In genomic region chr3:11846281-11847034, GRCh38 we compare ENCODE assay signal across 8 cellular contexts. TPM values are rescaled to one million over a fixed set of nuclear protein-coding genes. Genes with fewer than 3 reads are reported as not detected.
DNase-seq lines count a peak whose midpoint lies in the region; ATAC-seq and TF ChIP-seq lines count a peak whose summit lies in the region.

A gene with protein sequence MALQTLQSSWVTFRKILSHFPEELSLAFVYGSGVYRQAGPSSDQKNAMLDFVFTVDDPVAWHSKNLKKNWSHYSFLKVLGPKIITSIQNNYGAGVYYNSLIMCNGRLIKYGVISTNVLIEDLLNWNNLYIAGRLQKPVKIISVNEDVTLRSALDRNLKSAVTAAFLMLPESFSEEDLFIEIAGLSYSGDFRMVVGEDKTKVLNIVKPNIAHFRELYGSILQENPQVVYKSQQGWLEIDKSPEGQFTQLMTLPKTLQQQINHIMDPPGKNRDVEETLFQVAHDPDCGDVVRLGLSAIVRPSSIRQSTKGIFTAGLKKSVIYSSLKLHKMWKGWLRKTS (minus strand): TSS chr3:11846885. CDS start chr3:11846636, 249 bp downstream.

- H3K4me1 ChIP-seq in DOHH2 (ENCODE audit: control insufficient read depth, low read length) (peaks cover 15% of the 10 kb centered on the region), fibroblast of lung (ENCODE audit: control insufficient read depth, extremely low read depth, insufficient read depth, low read length) (no peaks in the 10 kb centered on the region)

- H3K9me3 Mint-ChIP-seq in activated T-helper 1 cell treated with anti-CD3 and anti-CD28 coated beads, Interleukin-12 subunit alpha, Interleukin-12 subunit beta, Interleukin-2, Interleukin-4 antibody, amounts not matched to agents 30 ng/mL and 10 ng/mL and 1 ng/mL, durations not matched to agents 14 hours and 24 hours and 36 hours, result no peaks in the 10 kb centered on the region
- no peaks in the 10 kb centered on the region for H3K9me3 Mint-ChIP-seq in naive thymus-derived CD8-positive, alpha-beta T cell

- intact Hi-C loops in activated T-helper 1 cell treated with anti-CD3 and anti-CD28 coated beads, Interleukin-12 subunit alpha, Interleukin-12 subunit beta, Interleukin-2, Interleukin-4 antibody, amounts not matched to agents 30 ng/mL and 10 ng/mL and 1 ng/mL, durations not matched to agents 14 hours and 24 hours and 36 hours (cut with micrococcal nuclease), result loop anchor here (1.0 to 5.0 kb wide), 12 partner anchors 26 to 1914 kb away; partner anchors contain the start of genes ATG7, CRELD1, MKRN2 and TSEN2

- H3K9ac ChIP-seq in fibroblast of lung (ENCODE audit: insufficient read depth, low read length), result peak within 1 kb of the TSS; percentile 90

- H3K79me2 ChIP-seq in DOHH2 (ENCODE audit: control insufficient read depth, low read length) (peaks cover 43% of the 10 kb centered on the region), fibroblast of lung (ENCODE audit: control insufficient read depth, insufficient read depth, low read length) (peaks cover 13% of the 10 kb centered on the region)

- H3K36me3 Mint-ChIP-seq in activated T-helper 1 cell treated with anti-CD3 and anti-CD28 coated beads, Interleukin-12 subunit alpha, Interleukin-12 subunit beta, Interleukin-2, Interleukin-4 antibody, amounts not matched to agents 30 ng/mL and 10 ng/mL and 1 ng/mL, durations not matched to agents 14 hours and 24 hours and 36 hours (ENCODE audit: low read depth), result peaks cover 18% of the 10 kb centered on the region
- peaks cover 0 to 32% (median 9%) of the 10 kb centered on the region in 3 donors for H3K36me3 Mint-ChIP-seq in naive thymus-derived CD8-positive, alpha-beta T cell

- DNase-seq in KG1 (lab: John Stamatoyannopoulos, UW) (peak; percentile 79), RKO (ENCODE audit: low spot score) (peak; percentile 94), fibroblast of lung (ENCODE audit: low read depth in 2 of 2) (peak; percentile 89 to 91)
- peak; percentile 86 for DNase-seq in activated T-helper 1 cell treated with anti-CD3 and anti-CD28 coated beads, Interleukin-12 subunit alpha, Interleukin-12 subunit beta, Interleukin-2, Interleukin-4 antibody, amounts not matched to agents 30 ng/mL and 10 ng/mL and 1 ng/mL, durations not matched to agents 14 hours and 24 hours and 36 hours (ENCODE audit: low spot score)
- peak; percentile 73 to 94 (median 86) for DNase-seq in naive thymus-derived CD8-positive, alpha-beta T cell
- DNase-seq in stimulated activated naive CD4-positive, alpha-beta T cell (lab: John Stamatoyannopoulos, UW), result peak; percentile 70 to 86 (median 79)

- no peaks in the 10 kb centered on the region for H3K9me2 ChIP-seq in DOHH2 (replicated peaks; ENCODE audit: control insufficient read depth, low read length)

- H3K4me3 ChIP-seq in DOHH2 (ENCODE audit: low read length) (peak within 1 kb of the TSS; percentile 97), fibroblast of lung (replicated peaks in 1 of 4; ENCODE audit: control extremely low read depth in 1 of 4, insufficient read depth in 1 of 4, low read depth in 3 of 4, low read length in 4 of 4) (peak within 1 kb of the TSS; percentile 94 to 99 (median 97))

- TF ChIP-seq CTCF in DOHH2 (IDR thresholded peaks at IDR 0.05; ENCODE audit: low read depth, low read length, poor library complexity, severe bottlenecking), result peak; percentile 69
- peak; percentile 50 to 80 for TF ChIP-seq CTCF in fibroblast of lung (conservative IDR thresholded peaks at IDR 0.05 in 1 of 2, IDR thresholded peaks at IDR 0.05 in 1 of 2; ENCODE audit: low read depth in 1 of 2, low read length in 2 of 2)

- H3K27me3 ChIP-seq in DOHH2 (ENCODE audit: control insufficient read depth, low read length) (peaks cover 7% of the 10 kb centered on the region), fibroblast of lung (ENCODE audit: control insufficient read depth, insufficient read depth, low read length) (no peaks in the 10 kb centered on the region)

- peak within 1 kb of the TSS; percentile 98 for H2AFZ ChIP-seq in fibroblast of lung (ENCODE audit: low read length)

- H3K4me3 Mint-ChIP-seq in activated T-helper 1 cell treated with anti-CD3 and anti-CD28 coated beads, Interleukin-12 subunit alpha, Interleukin-12 subunit beta, Interleukin-2, Interleukin-4 antibody, amounts not matched to agents 30 ng/mL and 10 ng/mL and 1 ng/mL, durations not matched to agents 14 hours and 24 hours and 36 hours, result peak within 1 kb of the TSS; percentile 96
- peak within 1 kb of the TSS; percentile 95 to 99 (median 99) for H3K4me3 Mint-ChIP-seq in naive thymus-derived CD8-positive, alpha-beta T cell

- POLR2A ChIA-PET in naive thymus-derived CD8-positive, alpha-beta T cell (lab: Charles Lee), result interaction anchor here (0.6 to 2.0 kb wide), 8 partner anchors 10 to 817 kb away, joined by 3 to 8 read pairs (median 4); partner anchors contain the start of genes RAF1, TSEN2 and VGLL4

- H3K4me1 Mint-ChIP-seq in activated T-helper 1 cell treated with anti-CD3 and anti-CD28 coated beads, Interleukin-12 subunit alpha, Interleukin-12 subunit beta, Interleukin-2, Interleukin-4 antibody, amounts not matched to agents 30 ng/mL and 10 ng/mL and 1 ng/mL, durations not matched to agents 14 hours and 24 hours and 36 hours (ENCODE audit: low read depth), result peaks cover 26% of the 10 kb centered on the region
- H3K4me1 Mint-ChIP-seq in naive thymus-derived CD8-positive, alpha-beta T cell, result peaks cover 24 to 57% (median 47%) of the 10 kb centered on the region in 4 donors

- H3K36me3 ChIP-seq in DOHH2 (ENCODE audit: control insufficient read depth, low read length) (peaks cover 42% of the 10 kb centered on the region), fibroblast of lung (ENCODE audit: control insufficient read depth, insufficient read depth, low read length) (peaks cover 5% of the 10 kb centered on the region)

- peak within 1 kb of the TSS; percentile 62 for H3K4me2 ChIP-seq in DOHH2 (ENCODE audit: low read length)
- peak within 1 kb of the TSS; percentile 42 for H3K4me2 ChIP-seq in fibroblast of lung (ENCODE audit: extremely low read depth, insufficient read depth, low read length)

- peak within 1 kb of the TSS; percentile 93 for H3K27ac Mint-ChIP-seq in activated T-helper 1 cell treated with anti-CD3 and anti-CD28 coated beads, Interleukin-12 subunit alpha, Interleukin-12 subunit beta, Interleukin-2, Interleukin-4 antibody, amounts not matched to agents 30 ng/mL and 10 ng/mL and 1 ng/mL, durations not matched to agents 14 hours and 24 hours and 36 hours
- H3K27ac Mint-ChIP-seq in naive thymus-derived CD8-positive, alpha-beta T cell, result peak within 1 kb of the TSS; percentile 94 to 99 (median 98)

- H3K9me3 ChIP-seq in DOHH2 (ENCODE audit: control insufficient read depth, insufficient read depth, low read length), result no peaks in the 10 kb centered on the region
- H3K9me3 ChIP-seq in fibroblast of lung (ENCODE audit: control insufficient read depth, insufficient read depth, low read depth, low read length), result no peaks in the 10 kb centered on the region

- H4K20me1 ChIP-seq in DOHH2 (ENCODE audit: control insufficient read depth, insufficient read depth, low read depth, low read length) (no peaks in the 10 kb centered on the region), fibroblast of lung (ENCODE audit: control insufficient read depth, extremely low read depth, insufficient read depth, low read length) (no peaks in the 10 kb centered on the region)

- H3K27ac ChIP-seq in DOHH2 (ENCODE audit: low read depth, low read length), result peak within 1 kb of the TSS; percentile 43
- peak within 1 kb of the TSS; percentile 81 for H3K27ac ChIP-seq in fibroblast of lung (ENCODE audit: insufficient read depth, low read length)

- H3F3A ChIP-seq in DOHH2 (ENCODE audit: control insufficient read depth, insufficient read depth), result no peaks in the 10 kb centered on the region

- no peaks in the 10 kb centered on the region for H3K27me3 Mint-ChIP-seq in activated T-helper 1 cell treated with anti-CD3 and anti-CD28 coated beads, Interleukin-12 subunit alpha, Interleukin-12 subunit beta, Interleukin-2, Interleukin-4 antibody, amounts not matched to agents 30 ng/mL and 10 ng/mL and 1 ng/mL, durations not matched to agents 14 hours and 24 hours and 36 hours (ENCODE audit: insufficient read depth)
- H3K27me3 Mint-ChIP-seq in naive thymus-derived CD8-positive, alpha-beta T cell, result peaks cover 0 to 2% (median 0%) of the 10 kb centered on the region in 5 donors

- ATAC-seq in GM21723 (IDR thresholded peaks at IDR 0.05; ENCODE audit: unreplicated experiment), result peak; percentile 99
- peak; percentile 98 to 99 for ATAC-seq in naive thymus-derived CD8-positive, alpha-beta T cell

RNA-seq across cellular contexts. Expression of the gene that starts here (rescaled TPM):
- 35.2 and 38.0 TPM in 2 replicates for total RNA-seq in activated T-helper 1 cell treated with anti-CD3 and anti-CD28 coated beads, Interleukin-12 subunit alpha, Interleukin-12 subunit beta, Interleukin-2, Interleukin-4 antibody, amounts not matched to agents 30 ng/mL and 10 ng/mL and 1 ng/mL, durations not matched to agents 14 hours and 24 hours and 36 hours
- 4.6 and 5.6 TPM in 2 replicates for total RNA-seq in fibroblast of lung
- 9.0 and 11.2 TPM in 2 replicates for polyA plus RNA-seq in fibroblast of lung
- 8.9 and 11.7 TPM in 2 replicates for polyA plus RNA-seq in fibroblast of lung (2012)
- 1.6 and 5.6 TPM in 2 replicates for polyA minus RNA-seq in fibroblast of lung (ENCODE audit: low replicate concordance)
- total RNA-seq in naive thymus-derived CD8-positive, alpha-beta T cell, result 10 to 100 TPM; 42.0 to 42.7 TPM
- polyA plus RNA-seq in naive thymus-derived CD8-positive, alpha-beta T cell, result 10 to 100 TPM; 15.7 to 37.1 (median 21.3) TPM

Comparison
In these comparisons a context has a peak if more than half of its experiments do, and no peak if none do; other contexts are left out.
1. Peak in every context shown above with its lines: DNase-seq, ATAC-seq, H3K4me3 ChIP-seq and H3K27ac ChIP-seq.